Comparison of ENCODE assay signal across 1 cellular context in the genomic region with DNA sequence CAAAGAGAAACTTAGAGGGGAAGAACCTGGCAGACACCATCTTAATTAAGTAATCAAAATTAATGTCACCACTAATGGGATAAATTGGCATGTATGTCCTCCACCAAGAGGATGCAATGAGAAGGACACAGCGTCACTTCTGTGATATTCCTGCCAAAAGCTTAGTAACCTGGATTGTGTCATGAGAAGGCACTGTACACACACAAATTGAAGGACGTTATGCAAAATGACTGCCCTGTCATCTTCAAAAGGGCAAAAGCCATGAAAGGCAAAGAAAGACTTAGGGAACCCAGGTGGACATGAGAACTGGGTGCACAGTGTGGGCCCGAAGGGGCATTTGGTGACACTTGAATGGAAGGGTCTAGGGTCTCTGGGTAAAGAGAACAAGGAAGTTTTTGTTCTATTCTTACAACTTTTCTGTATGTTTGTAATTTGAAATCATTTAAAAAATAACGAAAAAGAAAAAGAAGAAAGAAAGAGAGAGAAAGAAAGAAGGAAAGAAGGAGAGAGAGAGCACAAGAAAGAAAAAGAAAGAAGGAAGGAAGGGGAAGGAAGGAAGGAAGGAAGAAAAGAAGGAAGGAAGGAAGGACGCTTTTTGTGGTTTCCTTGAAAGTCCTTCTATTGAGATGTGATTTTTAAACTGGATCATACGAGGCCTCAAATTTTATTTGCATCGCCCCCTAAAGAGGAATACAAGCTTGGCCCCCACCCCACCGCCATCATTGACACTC.
TF ChIP-seq lines count a peak whose summit lies in the region.

No MANE protein-coding gene starts in this region.

TF ChIP-seq in HepG2, 621 proteins besides CTCF, POLR2A, EP300 and RAD21 (continued from another document and continues in another):
- TF ChIP-seq SKI (IDR thresholded peaks at IDR 0.05; ENCODE audit: partially characterized antibody) = peak; percentile 32
- no peak for TF ChIP-seq ZNF546 (CRISPR knock-in tag; conservative IDR thresholded peaks at IDR 0.05)
- TF ChIP-seq RELA (CRISPR knock-in tag; IDR thresholded peaks at IDR 0.05) = no peak
- TF ChIP-seq, protein P1, sequence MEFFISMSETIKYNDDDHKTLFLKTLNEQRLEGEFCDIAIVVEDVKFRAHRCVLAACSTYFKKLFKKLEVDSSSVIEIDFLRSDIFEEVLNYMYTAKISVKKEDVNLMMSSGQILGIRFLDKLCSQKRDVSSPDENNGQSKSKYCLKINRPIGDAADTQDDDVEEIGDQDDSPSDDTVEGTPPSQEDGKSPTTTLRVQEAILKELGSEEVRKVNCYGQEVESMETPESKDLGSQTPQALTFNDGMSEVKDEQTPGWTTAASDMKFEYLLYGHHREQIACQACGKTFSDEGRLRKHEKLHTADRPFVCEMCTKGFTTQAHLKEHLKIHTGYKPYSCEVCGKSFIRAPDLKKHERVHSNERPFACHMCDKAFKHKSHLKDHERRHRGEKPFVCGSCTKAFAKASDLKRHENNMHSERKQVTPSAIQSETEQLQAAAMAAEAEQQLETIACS (CRISPR knock-in tag; IDR thresholded peaks at IDR 0.05) = no peak
- peak; percentile 37; the same call in 1 of the 3 replicates for TF ChIP-seq MXI1 (IDR thresholded peaks at IDR 0.05; ENCODE audit: borderline replicate concordance, low read depth, low read length)
- peak; percentile 69 for TF ChIP-seq ZMYM4 (CRISPR knock-in tag; IDR thresholded peaks at IDR 0.05)
- TF ChIP-seq KMT2B (CRISPR knock-in tag; IDR thresholded peaks at IDR 0.05) = 0 out of 2 replicates have a peak, but pooled peaks have one; percentile 43
- TF ChIP-seq, protein P2, sequence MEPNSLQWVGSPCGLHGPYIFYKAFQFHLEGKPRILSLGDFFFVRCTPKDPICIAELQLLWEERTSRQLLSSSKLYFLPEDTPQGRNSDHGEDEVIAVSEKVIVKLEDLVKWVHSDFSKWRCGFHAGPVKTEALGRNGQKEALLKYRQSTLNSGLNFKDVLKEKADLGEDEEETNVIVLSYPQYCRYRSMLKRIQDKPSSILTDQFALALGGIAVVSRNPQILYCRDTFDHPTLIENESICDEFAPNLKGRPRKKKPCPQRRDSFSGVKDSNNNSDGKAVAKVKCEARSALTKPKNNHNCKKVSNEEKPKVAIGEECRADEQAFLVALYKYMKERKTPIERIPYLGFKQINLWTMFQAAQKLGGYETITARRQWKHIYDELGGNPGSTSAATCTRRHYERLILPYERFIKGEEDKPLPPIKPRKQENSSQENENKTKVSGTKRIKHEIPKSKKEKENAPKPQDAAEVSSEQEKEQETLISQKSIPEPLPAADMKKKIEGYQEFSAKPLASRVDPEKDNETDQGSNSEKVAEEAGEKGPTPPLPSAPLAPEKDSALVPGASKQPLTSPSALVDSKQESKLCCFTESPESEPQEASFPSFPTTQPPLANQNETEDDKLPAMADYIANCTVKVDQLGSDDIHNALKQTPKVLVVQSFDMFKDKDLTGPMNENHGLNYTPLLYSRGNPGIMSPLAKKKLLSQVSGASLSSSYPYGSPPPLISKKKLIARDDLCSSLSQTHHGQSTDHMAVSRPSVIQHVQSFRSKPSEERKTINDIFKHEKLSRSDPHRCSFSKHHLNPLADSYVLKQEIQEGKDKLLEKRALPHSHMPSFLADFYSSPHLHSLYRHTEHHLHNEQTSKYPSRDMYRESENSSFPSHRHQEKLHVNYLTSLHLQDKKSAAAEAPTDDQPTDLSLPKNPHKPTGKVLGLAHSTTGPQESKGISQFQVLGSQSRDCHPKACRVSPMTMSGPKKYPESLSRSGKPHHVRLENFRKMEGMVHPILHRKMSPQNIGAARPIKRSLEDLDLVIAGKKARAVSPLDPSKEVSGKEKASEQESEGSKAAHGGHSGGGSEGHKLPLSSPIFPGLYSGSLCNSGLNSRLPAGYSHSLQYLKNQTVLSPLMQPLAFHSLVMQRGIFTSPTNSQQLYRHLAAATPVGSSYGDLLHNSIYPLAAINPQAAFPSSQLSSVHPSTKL (CRISPR knock-in tag; IDR thresholded peaks at IDR 0.05) = peak; percentile 86
- TF ChIP-seq, protein P3, sequence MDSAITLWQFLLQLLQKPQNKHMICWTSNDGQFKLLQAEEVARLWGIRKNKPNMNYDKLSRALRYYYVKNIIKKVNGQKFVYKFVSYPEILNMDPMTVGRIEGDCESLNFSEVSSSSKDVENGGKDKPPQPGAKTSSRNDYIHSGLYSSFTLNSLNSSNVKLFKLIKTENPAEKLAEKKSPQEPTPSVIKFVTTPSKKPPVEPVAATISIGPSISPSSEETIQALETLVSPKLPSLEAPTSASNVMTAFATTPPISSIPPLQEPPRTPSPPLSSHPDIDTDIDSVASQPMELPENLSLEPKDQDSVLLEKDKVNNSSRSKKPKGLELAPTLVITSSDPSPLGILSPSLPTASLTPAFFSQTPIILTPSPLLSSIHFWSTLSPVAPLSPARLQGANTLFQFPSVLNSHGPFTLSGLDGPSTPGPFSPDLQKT (CRISPR knock-in tag; IDR thresholded peaks at IDR 0.05; ENCODE audit: borderline replicate concordance) = no peak
- peak; percentile 57 for TF ChIP-seq NFIC (IDR thresholded peaks at IDR 0.05; ENCODE audit: low read length)
- no peak for TF ChIP-seq ZNF251 (CRISPR knock-in tag; IDR thresholded peaks at IDR 0.05)
- TF ChIP-seq NR3C1 (CRISPR knock-in tag; IDR thresholded peaks at IDR 0.05) = no peak
- peak; percentile 55 to 81; a peak in 3 of 4 replicates for TF ChIP-seq NR2F1 (CRISPR knock-in tag; IDR thresholded peaks at IDR 0.05)
- no peak for TF ChIP-seq ZNF607 (CRISPR knock-in tag; IDR thresholded peaks at IDR 0.05; ENCODE audit: borderline replicate concordance)
- TF ChIP-seq TCF7 (IDR thresholded peaks at IDR 0.05; ENCODE audit: low read depth) = peak; percentile 59; the same call in 1 of the 2 replicates
- no peak for TF ChIP-seq SNAPC2 (CRISPR knock-in tag; IDR thresholded peaks at IDR 0.05)
- TF ChIP-seq, protein P4, sequence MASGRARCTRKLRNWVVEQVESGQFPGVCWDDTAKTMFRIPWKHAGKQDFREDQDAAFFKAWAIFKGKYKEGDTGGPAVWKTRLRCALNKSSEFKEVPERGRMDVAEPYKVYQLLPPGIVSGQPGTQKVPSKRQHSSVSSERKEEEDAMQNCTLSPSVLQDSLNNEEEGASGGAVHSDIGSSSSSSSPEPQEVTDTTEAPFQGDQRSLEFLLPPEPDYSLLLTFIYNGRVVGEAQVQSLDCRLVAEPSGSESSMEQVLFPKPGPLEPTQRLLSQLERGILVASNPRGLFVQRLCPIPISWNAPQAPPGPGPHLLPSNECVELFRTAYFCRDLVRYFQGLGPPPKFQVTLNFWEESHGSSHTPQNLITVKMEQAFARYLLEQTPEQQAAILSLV (CRISPR knock-in tag; IDR thresholded peaks at IDR 0.05; ENCODE audit: borderline replicate concordance) = no peak
- TF ChIP-seq NFE2 (CRISPR knock-in tag; IDR thresholded peaks at IDR 0.05) = no peak
- TF ChIP-seq ZNF644 (CRISPR knock-in tag; IDR thresholded peaks at IDR 0.05; ENCODE audit: low read depth) = peak; percentile 80; the same call in 1 of the 2 replicates
- TF ChIP-seq ZFYVE20 (CRISPR knock-in tag; IDR thresholded peaks at IDR 0.05; ENCODE audit: borderline replicate concordance, low read depth) = no peak
- TF ChIP-seq ZNF563 (CRISPR knock-in tag; IDR thresholded peaks at IDR 0.05) = no peak
- no peak for TF ChIP-seq SIN3B (IDR thresholded peaks at IDR 0.05; ENCODE audit: low read length)
- no peak for TF ChIP-seq MATR3 (CRISPR knock-in tag; IDR thresholded peaks at IDR 0.05)
- no peak for TF ChIP-seq ZBTB42 (CRISPR knock-in tag; IDR thresholded peaks at IDR 0.05)
- TF ChIP-seq, protein P5, sequence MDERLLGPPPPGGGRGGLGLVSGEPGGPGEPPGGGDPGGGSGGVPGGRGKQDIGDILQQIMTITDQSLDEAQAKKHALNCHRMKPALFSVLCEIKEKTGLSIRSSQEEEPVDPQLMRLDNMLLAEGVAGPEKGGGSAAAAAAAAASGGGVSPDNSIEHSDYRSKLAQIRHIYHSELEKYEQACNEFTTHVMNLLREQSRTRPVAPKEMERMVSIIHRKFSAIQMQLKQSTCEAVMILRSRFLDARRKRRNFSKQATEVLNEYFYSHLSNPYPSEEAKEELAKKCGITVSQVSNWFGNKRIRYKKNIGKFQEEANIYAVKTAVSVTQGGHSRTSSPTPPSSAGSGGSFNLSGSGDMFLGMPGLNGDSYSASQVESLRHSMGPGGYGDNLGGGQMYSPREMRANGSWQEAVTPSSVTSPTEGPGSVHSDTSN (CRISPR knock-in tag; IDR thresholded peaks at IDR 0.05) = no peak
- TF ChIP-seq ZNF792 (CRISPR knock-in tag; IDR thresholded peaks at IDR 0.05) = no peak; the same call in 1 of the 2 replicates
- no peak for TF ChIP-seq HNRNPH1 (optimal IDR thresholded peaks at IDR 0.05; ENCODE audit: low read depth, low read length)
- TF ChIP-seq MEF2D (CRISPR knock-in tag; IDR thresholded peaks at IDR 0.05) = 0 out of 2 replicates have a peak, but pooled peaks have one; percentile 20
- peak; percentile 33; the same call in 1 of the 2 replicates for TF ChIP-seq YEATS2 (CRISPR knock-in tag; IDR thresholded peaks at IDR 0.05; ENCODE audit: borderline replicate concordance)
- no peak for TF ChIP-seq ZNF451 (CRISPR knock-in tag; IDR thresholded peaks at IDR 0.05)
- TF ChIP-seq ZNF44 (CRISPR knock-in tag; IDR thresholded peaks at IDR 0.05) = no peak
- no peak for TF ChIP-seq ZNF282 (IDR thresholded peaks at IDR 0.05; ENCODE audit: partially characterized antibody)
- TF ChIP-seq CREB1 (IDR thresholded peaks at IDR 0.05) = peak; percentile 67; the same call in 1 of the 2 replicates
- no peak for TF ChIP-seq CREB1 (CRISPR knock-in tag; IDR thresholded peaks at IDR 0.05)
- no peak for TF ChIP-seq ZNF775 (CRISPR knock-in tag; IDR thresholded peaks at IDR 0.05; ENCODE audit: borderline replicate concordance)
- no peak for TF ChIP-seq ZNF709 (CRISPR knock-in tag; IDR thresholded peaks at IDR 0.05)
- peak; percentile 58; the same call in 1 of the 2 replicates for TF ChIP-seq SOX5 (CRISPR knock-in tag; IDR thresholded peaks at IDR 0.05; ENCODE audit: borderline replicate concordance)
- peak; percentile 80 for TF ChIP-seq HDAC2 (CRISPR knock-in tag; IDR thresholded peaks at IDR 0.05)
- TF ChIP-seq SPEN (CRISPR knock-in tag; IDR thresholded peaks at IDR 0.05; ENCODE audit: low read depth) = no peak
- TF ChIP-seq HNRNPUL1 (IDR thresholded peaks at IDR 0.05; ENCODE audit: low read depth, low read length) = no peak
- TF ChIP-seq ELF1 (CRISPR knock-in tag; IDR thresholded peaks at IDR 0.05) = no peak
- TF ChIP-seq KLF16 (CRISPR knock-in tag; IDR thresholded peaks at IDR 0.05) = peak in 1 of 2 experiments; percentile 37; a peak in 1 of 4 replicates
- no peak for TF ChIP-seq ZNF260 (CRISPR knock-in tag; IDR thresholded peaks at IDR 0.05; ENCODE audit: borderline replicate concordance, low read depth)
- TF ChIP-seq, protein P6, sequence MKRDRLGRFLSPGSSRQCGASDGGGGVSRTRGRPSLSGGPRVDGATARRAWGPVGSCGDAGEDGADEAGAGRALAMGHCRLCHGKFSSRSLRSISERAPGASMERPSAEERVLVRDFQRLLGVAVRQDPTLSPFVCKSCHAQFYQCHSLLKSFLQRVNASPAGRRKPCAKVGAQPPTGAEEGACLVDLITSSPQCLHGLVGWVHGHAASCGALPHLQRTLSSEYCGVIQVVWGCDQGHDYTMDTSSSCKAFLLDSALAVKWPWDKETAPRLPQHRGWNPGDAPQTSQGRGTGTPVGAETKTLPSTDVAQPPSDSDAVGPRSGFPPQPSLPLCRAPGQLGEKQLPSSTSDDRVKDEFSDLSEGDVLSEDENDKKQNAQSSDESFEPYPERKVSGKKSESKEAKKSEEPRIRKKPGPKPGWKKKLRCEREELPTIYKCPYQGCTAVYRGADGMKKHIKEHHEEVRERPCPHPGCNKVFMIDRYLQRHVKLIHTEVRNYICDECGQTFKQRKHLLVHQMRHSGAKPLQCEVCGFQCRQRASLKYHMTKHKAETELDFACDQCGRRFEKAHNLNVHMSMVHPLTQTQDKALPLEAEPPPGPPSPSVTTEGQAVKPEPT (CRISPR knock-in tag; IDR thresholded peaks at IDR 0.05; ENCODE audit: low read depth) = no peak
- TF ChIP-seq ZNF567 (CRISPR knock-in tag; IDR thresholded peaks at IDR 0.05; ENCODE audit: borderline replicate concordance) = no peak
- no peak for TF ChIP-seq ZNF724P (CRISPR knock-in tag; IDR thresholded peaks at IDR 0.05; ENCODE audit: borderline replicate concordance)
- no peak for TF ChIP-seq ZNF552 (CRISPR knock-in tag; IDR thresholded peaks at IDR 0.05; ENCODE audit: borderline replicate concordance)
- peak; percentile 81 for TF ChIP-seq NCOA2 (CRISPR knock-in tag; IDR thresholded peaks at IDR 0.05)
- no peak for TF ChIP-seq ZNF180 (CRISPR knock-in tag; IDR thresholded peaks at IDR 0.05; ENCODE audit: borderline replicate concordance, low read depth)
- no peak for TF ChIP-seq MAZ (IDR thresholded peaks at IDR 0.05; ENCODE audit: borderline replicate concordance, low read depth, low read length)
- TF ChIP-seq MAZ (CRISPR knock-in tag; IDR thresholded peaks at IDR 0.05; ENCODE audit: low read depth) = no peak
- peak; percentile 39; the same call in 1 of the 2 replicates for TF ChIP-seq RCOR2 (CRISPR knock-in tag; IDR thresholded peaks at IDR 0.05)
- TF ChIP-seq YY1 (IDR thresholded peaks at IDR 0.05; ENCODE audit: insufficient read depth, insufficient replicate concordance, low read depth, low read length) = peak; percentile 25
- no peak for TF ChIP-seq HOXA7 (CRISPR knock-in tag; IDR thresholded peaks at IDR 0.05)
- no peak for TF ChIP-seq ADNP (CRISPR knock-in tag; IDR thresholded peaks at IDR 0.05)
- no peak for TF ChIP-seq HMG20B (CRISPR knock-in tag; conservative IDR thresholded peaks at IDR 0.05)
- TF ChIP-seq, protein P7, sequence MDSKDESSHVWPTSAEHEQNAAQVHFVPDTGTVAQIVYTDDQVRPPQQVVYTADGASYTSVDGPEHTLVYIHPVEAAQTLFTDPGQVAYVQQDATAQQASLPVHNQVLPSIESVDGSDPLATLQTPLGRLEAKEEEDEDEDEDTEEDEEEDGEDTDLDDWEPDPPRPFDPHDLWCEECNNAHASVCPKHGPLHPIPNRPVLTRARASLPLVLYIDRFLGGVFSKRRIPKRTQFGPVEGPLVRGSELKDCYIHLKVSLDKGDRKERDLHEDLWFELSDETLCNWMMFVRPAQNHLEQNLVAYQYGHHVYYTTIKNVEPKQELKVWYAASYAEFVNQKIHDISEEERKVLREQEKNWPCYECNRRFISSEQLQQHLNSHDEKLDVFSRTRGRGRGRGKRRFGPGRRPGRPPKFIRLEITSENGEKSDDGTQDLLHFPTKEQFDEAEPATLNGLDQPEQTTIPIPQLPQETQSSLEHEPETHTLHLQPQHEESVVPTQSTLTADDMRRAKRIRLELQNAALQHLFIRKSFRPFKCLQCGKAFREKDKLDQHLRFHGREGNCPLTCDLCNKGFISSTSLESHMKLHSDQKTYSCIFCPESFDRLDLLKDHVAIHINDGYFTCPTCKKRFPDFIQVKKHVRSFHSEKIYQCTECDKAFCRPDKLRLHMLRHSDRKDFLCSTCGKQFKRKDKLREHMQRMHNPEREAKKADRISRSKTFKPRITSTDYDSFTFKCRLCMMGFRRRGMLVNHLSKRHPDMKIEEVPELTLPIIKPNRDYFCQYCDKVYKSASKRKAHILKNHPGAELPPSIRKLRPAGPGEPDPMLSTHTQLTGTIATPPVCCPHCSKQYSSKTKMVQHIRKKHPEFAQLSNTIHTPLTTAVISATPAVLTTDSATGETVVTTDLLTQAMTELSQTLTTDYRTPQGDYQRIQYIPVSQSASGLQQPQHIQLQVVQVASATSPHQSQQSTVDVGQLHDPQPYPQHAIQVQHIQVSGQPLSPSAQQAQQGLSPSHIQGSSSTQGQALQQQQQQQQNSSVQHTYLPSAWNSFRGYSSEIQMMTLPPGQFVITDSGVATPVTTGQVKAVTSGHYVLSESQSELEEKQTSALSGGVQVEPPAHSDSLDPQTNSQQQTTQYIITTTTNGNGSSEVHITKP (CRISPR knock-in tag; IDR thresholded peaks at IDR 0.05; ENCODE audit: low read depth) = no peak
- TF ChIP-seq NR2F6 (IDR thresholded peaks at IDR 0.05) = peak; percentile 76
- peak; percentile 78 for TF ChIP-seq NR2F6 (CRISPR knock-in tag; IDR thresholded peaks at IDR 0.05)
- TF ChIP-seq FOXJ3 (CRISPR knock-in tag; IDR thresholded peaks at IDR 0.05; ENCODE audit: borderline replicate concordance) = no peak
- TF ChIP-seq ZNF12 (CRISPR knock-in tag; IDR thresholded peaks at IDR 0.05) = peak; percentile 94
